Comparison of ENCODE assay signal across 8 cellular contexts in the genomic region with DNA sequence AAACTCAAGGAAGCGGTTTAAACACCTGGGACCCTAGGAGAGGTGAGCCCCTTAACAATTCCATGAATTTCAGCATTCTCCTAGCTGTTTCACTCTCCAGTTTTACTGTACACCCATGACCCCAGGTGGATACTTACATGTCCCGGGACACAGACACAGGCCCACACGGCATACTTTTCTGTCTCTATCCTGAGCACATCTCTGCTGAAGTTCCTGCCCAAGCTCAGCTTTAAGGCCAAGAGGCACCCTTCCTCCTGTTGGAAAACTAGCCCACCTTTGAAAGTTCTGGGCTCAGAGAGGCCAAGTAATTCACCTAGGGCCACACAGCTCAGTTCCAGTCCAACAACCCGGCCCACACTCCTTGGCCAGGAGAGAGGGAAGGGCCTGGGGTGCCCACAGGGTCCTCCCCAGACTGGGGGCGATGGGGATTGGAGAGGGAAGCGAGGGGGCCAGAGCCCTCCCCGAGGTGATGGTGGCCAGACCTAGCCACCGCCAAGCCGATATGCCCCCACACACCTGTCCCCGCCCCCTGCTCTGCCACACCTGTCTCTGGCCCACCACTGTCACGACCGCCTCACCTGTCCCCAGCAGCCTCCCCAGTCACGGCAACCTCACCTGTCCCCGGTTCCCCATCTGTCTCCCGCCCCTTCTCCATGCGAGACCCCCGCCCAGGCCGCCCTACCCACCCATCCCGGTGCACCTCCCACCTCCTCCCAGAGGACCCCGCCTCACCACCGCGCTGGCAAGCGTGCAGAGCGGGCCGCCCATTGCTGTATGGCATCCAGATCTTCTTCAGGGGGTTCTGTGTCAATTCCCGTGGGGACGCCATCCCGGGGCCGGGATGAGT.
A peak's percentile ranks its signal among the peaks of the same experiment; 100 is the strongest.
DNase-seq lines count a peak whose midpoint lies in the region; ATAC-seq and TF ChIP-seq lines count a peak whose summit lies in the region.

No MANE protein-coding gene starts in this region.

- DNase-seq in fibroblast of mammary gland (ENCODE audit: low read depth): no peak
- DNase-seq in skeletal muscle cell (ENCODE audit: low read depth): no peak
- DNase-seq in 8988T: no peak
- no peak for DNase-seq in CD1c-positive myeloid dendritic cell (ENCODE audit: extremely low spot score)
- no peak for DNase-seq in NCI-H446 (lab: John Stamatoyannopoulos, UW)

- TF ChIP-seq CTCF in fibroblast of mammary gland (conservative IDR thresholded peaks at IDR 0.05; ENCODE audit: control insufficient read depth, insufficient read depth, low read depth, low read length): no peak

- ATAC-seq in GM19023 (IDR thresholded peaks at IDR 0.05; ENCODE audit: unreplicated experiment): peak; percentile 1
- no peak for ATAC-seq in GM21528 (IDR thresholded peaks at IDR 0.05; ENCODE audit: low FRiP score, unreplicated experiment)

- H3K4me3 ChIP-seq in fibroblast of mammary gland (ENCODE audit: control insufficient read depth, low read depth, low read length): peak overlapping the region; percentile 69
- peak overlapping the region; percentile 76 for H3K4me3 ChIP-seq in skeletal muscle cell (ENCODE audit: low read depth, low read length)

- 0 out of 2 replicates have a peak, but pooled peaks have one; percentile 19 for TF ChIP-seq POLR2A in Raji (IDR thresholded peaks at IDR 0.05; ENCODE audit: insufficient read depth, low read depth, low read length)
